ENCODE assay signal across 8 cellular contexts in the genomic region with DNA sequence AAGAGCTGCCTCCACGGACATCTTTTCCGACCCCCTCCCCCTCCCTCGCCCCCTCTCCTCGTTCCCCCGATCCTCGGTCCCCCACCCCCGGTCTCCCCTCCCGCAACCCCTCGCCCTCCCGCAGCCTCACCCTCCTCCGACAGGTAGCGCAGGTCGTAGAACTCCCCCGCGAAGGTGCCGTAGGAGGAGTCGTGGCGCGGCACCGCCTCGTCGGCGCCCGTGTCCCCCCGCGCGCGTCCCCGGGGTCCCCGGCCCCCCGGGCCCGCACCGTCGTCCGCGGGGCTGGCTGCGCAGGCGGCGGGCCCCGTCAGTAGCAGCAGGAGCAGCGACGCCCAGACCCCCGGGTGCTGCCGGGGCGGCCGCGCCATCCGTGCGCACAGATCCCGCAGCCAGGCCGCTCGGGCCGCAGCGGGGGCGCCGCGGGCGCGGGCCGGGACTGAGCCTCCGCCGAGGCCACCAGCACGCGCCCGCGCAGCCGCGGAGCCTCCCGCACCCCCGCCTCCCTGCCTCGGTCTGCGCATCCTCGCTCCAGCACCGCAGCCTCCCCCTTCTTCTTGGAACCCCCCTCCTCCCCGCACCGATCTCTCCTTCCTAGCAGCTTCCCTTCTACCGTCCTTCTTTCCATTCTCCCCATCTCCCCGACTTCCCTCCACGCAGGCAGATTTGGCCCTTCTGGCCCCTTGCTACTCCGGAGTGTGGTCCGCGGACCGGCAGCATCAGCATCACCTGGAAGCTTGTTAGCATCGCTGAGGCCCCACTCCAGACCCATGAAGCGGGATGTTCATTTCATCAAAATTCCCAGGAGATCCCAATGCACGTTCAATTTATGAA. TPM values are rescaled to one million over a fixed set of nuclear protein-coding genes. Genes with fewer than 3 reads are reported as not detected.
DNase-seq lines count a peak whose midpoint lies in the region; ATAC-seq, FAIRE-seq and TF ChIP-seq lines count a peak whose summit lies in the region.

A gene with protein sequence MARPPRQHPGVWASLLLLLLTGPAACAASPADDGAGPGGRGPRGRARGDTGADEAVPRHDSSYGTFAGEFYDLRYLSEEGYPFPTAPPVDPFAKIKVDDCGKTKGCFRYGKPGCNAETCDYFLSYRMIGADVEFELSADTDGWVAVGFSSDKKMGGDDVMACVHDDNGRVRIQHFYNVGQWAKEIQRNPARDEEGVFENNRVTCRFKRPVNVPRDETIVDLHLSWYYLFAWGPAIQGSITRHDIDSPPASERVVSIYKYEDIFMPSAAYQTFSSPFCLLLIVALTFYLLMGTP (minus strand): TSS at position 479 of the 831 bp plus-strand sequence. CDS start 111 bp downstream, at position 368.

- peaks cover 4% of the 10 kb centered on the region for H3K9me3 Mint-ChIP-seq in neural crest cell

- no TSS peak for BruUV-seq in endothelial cell of umbilical vein (replicated peaks; lab: Mats Ljungman, UMichigan)
- no TSS peak for BruUV-seq in PC-9 (replicated peaks; lab: Mats Ljungman, UMichigan)

- H3K9ac ChIP-seq in endothelial cell of umbilical vein (replicated peaks; ENCODE audit: extremely low read depth, insufficient read depth, low read length), result no peak within 1 kb of the TSS

- H3K36me3 Mint-ChIP-seq in neural crest cell (ENCODE audit: low read depth), result peaks cover 6% of the 10 kb centered on the region

- no peaks in the 10 kb centered on the region for H3K79me2 ChIP-seq in endothelial cell of umbilical vein (ENCODE audit: control insufficient read depth, insufficient read depth, low read length)
- no peaks in the 10 kb centered on the region for H3K79me2 ChIP-seq in PC-9 (ENCODE audit: low read depth)

- POLR2A ChIA-PET in AG04449 (lab: Yijun Ruan, JAX) (no interaction called here), endothelial cell of umbilical vein (lab: Charles Lee) (no interaction called here), PC-9 (lab: Charles Lee; ENCODE audit: unreplicated experiment) (no interaction called here)

- no peak for TF ChIP-seq CTCF in AG04449 (IDR thresholded peaks at IDR 0.05; ENCODE audit: insufficient read depth, low read length, missing control alignments)
- no peak for TF ChIP-seq CTCF in endothelial cell of umbilical vein (IDR thresholded peaks at IDR 0.05; ENCODE audit: extremely low read depth in 1 of 2, insufficient read depth in 1 of 2, low read depth in 1 of 2, low read length in 2 of 2)
- no peak for TF ChIP-seq CTCF in neural crest cell (conservative IDR thresholded peaks at IDR 0.05)
- no peak for TF ChIP-seq CTCF in PC-9 (conservative IDR thresholded peaks at IDR 0.05)
- no peak for TF ChIP-seq CTCF in GM10266 (IDR thresholded peaks at IDR 0.05; ENCODE audit: control insufficient read depth, insufficient read depth, low read depth, missing control alignments)

- no peaks in the 10 kb centered on the region for H4K20me1 ChIP-seq in endothelial cell of umbilical vein (replicated peaks; ENCODE audit: control insufficient read depth, extremely low read depth, insufficient read depth, low read length)
- no peaks in the 10 kb centered on the region for H4K20me1 ChIP-seq in PC-9 (ENCODE audit: insufficient read depth)

- H3K4me1 ChIP-seq in endothelial cell of umbilical vein (ENCODE audit: control insufficient read depth, extremely low read depth, insufficient read depth, low read length) (no peaks in the 10 kb centered on the region), PC-9 (replicated peaks; ENCODE audit: insufficient read depth) (no peaks in the 10 kb centered on the region)

- no peak within 1 kb of the TSS for H3K27ac ChIP-seq in endothelial cell of umbilical vein (ENCODE audit: insufficient read depth, low read depth, low read length)
- no peak within 1 kb of the TSS for H3K27ac ChIP-seq in PC-9

- H3K9me2 ChIP-seq in PC-9 (ENCODE audit: insufficient read depth), result no peaks in the 10 kb centered on the region

- DNase-seq in AG04449 (ENCODE audit: low read depth, low spot score), result no peak
- DNase-seq in NCI-H1417 treated with DMSO at 0.1 percent for 48 hours (lab: John Stamatoyannopoulos, UW), result peak; percentile 26
- no peak for DNase-seq in endothelial cell of umbilical vein (ENCODE audit: low read depth, low spot score)
- DNase-seq in neural crest cell (ENCODE audit: low read depth, low spot score), result peak; percentile 20
- no peak for DNase-seq in PC-9
- no peak for DNase-seq in GM10266 (ENCODE audit: extremely low spot score)
- DNase-seq in DMS153 (lab: John Stamatoyannopoulos, UW), result no peak

- peaks cover 93% of the 10 kb centered on the region for H3K27me3 Mint-ChIP-seq in neural crest cell (ENCODE audit: low read depth)

- CTCF ChIA-PET in AG04449 (lab: Yijun Ruan, JAX), result interaction anchor here (1.0 to 1.4 kb wide), 2 partner anchors 8 to 16 kb away, joined by 3 to 5 read pairs; no protein-coding TSS in a partner anchor
- CTCF ChIA-PET in endothelial cell of umbilical vein (lab: Charles Lee), result interaction anchor here (0.5 kb wide), 1 partner anchor 320 kb away, joined by 3 read pairs; no protein-coding TSS in a partner anchor
- CTCF ChIA-PET in PC-9 (lab: Charles Lee), result no interaction called here

- H3K4me3 Mint-ChIP-seq in neural crest cell, result peak within 1 kb of the TSS; percentile 83

- dilution Hi-C loops in endothelial cell of umbilical vein (cut with MboI; ENCODE audit: extremely low pct_ligation_motif_present, low sequenced_read_pairs), result no loop called here

- no peak for FAIRE-seq in endothelial cell of umbilical vein (lab: Jason Lieb, UNC)

- intact Hi-C loops in endothelial cell of umbilical vein (cut with micrococcal nuclease) (no loop called here), PC-9 (cut with micrococcal nuclease; ENCODE audit: unreplicated experiment) (no loop called here)

- H3K4me2 ChIP-seq in endothelial cell of umbilical vein (ENCODE audit: insufficient read depth, low read length) (no peak within 1 kb of the TSS), PC-9 (no peak within 1 kb of the TSS)

- H2AFZ ChIP-seq in endothelial cell of umbilical vein (ENCODE audit: low read depth, low read length) (no peak within 1 kb of the TSS), PC-9 (no peak within 1 kb of the TSS)

- no peaks in the 10 kb centered on the region for H3K36me3 ChIP-seq in endothelial cell of umbilical vein (ENCODE audit: control insufficient read depth in 2 of 2, extremely low read depth in 1 of 2, insufficient read depth in 2 of 2, low read length in 2 of 2)
- no peaks in the 10 kb centered on the region for H3K36me3 ChIP-seq in PC-9 (ENCODE audit: low read depth)

- H3K4me3 ChIP-seq in AG04449 (ENCODE audit: low read depth, low read length) (peak within 1 kb of the TSS; percentile 41), endothelial cell of umbilical vein (replicated peaks in 1 of 3; ENCODE audit: insufficient read depth in 1 of 3, low read depth in 1 of 3, low read length in 3 of 3) (no peak within 1 kb of the TSS), PC-9 (no peak within 1 kb of the TSS)

- H3K9me3 ChIP-seq in endothelial cell of umbilical vein (replicated peaks; ENCODE audit: control insufficient read depth, insufficient read depth, low read length), result no peaks in the 10 kb centered on the region
- no peaks in the 10 kb centered on the region for H3K9me3 ChIP-seq in PC-9 (ENCODE audit: insufficient read depth, low read depth)

- TF ChIP-seq POLR2A in endothelial cell of umbilical vein (IDR thresholded peaks at IDR 0.05; ENCODE audit: low read depth, low read length), result no peak

- H3K27me3 ChIP-seq in endothelial cell of umbilical vein (ENCODE audit: control insufficient read depth in 2 of 2, insufficient read depth in 2 of 2, low read length in 2 of 2), result peaks cover 32 to 33% of the 10 kb centered on the region in 2 experiments
- no peaks in the 10 kb centered on the region for H3K27me3 ChIP-seq in PC-9 (ENCODE audit: insufficient read depth, low read depth)

- no peak for ATAC-seq in GM19452 (IDR thresholded peaks at IDR 0.05; ENCODE audit: unreplicated experiment)

- no peaks in the 10 kb centered on the region for H3F3A ChIP-seq in PC-9 (ENCODE audit: insufficient read depth, low read depth)

- H3K27ac Mint-ChIP-seq in neural crest cell (ENCODE audit: unreplicated experiment), result no peak within 1 kb of the TSS

- no peaks in the 10 kb centered on the region for H3K9me1 ChIP-seq in endothelial cell of umbilical vein (replicated peaks; ENCODE audit: control insufficient read depth, extremely low read depth, insufficient read depth, low read length)

- H3K4me1 Mint-ChIP-seq in neural crest cell, result peaks cover 16% of the 10 kb centered on the region

TF ChIP-seq in endothelial cell of umbilical vein, 7 proteins besides CTCF, POLR2A, EP300 and RAD21:
- TF ChIP-seq GATA2 (IDR thresholded peaks at IDR 0.05; ENCODE audit: insufficient read depth, insufficient read length, low read depth, low read length) (no peak), FOS (IDR thresholded peaks at IDR 0.05; ENCODE audit: borderline replicate concordance, insufficient read depth, low read length) (no peak), MYC (IDR thresholded peaks at IDR 0.05; ENCODE audit: low read depth, low read length) (no peak), POLR2AphosphoS5 (IDR thresholded peaks at IDR 0.05; ENCODE audit: insufficient read depth, low read depth, low read length) (no peak), EZH2 (IDR thresholded peaks at IDR 0.05; ENCODE audit: borderline replicate concordance, low read depth, low read length, severe bottlenecking) (peak; percentile 56), JUN (IDR thresholded peaks at IDR 0.05; ENCODE audit: borderline replicate concordance, insufficient read depth, insufficient read length, low read depth) (no peak)
- TF ChIP-seq, protein P1, sequence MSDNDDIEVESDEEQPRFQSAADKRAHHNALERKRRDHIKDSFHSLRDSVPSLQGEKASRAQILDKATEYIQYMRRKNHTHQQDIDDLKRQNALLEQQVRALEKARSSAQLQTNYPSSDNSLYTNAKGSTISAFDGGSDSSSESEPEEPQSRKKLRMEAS (IDR thresholded peaks at IDR 0.05; ENCODE audit: insufficient read depth, insufficient read length), result no peak

RNA-seq across cellular contexts. Expression of the gene that starts here (rescaled TPM):
- total RNA-seq in endothelial cell of umbilical vein, result 0.05 TPM in 1 of 2 replicates, not detected in the other
- polyA plus RNA-seq in endothelial cell of umbilical vein, result not detected in 2 replicates
- polyA plus RNA-seq in endothelial cell of umbilical vein (2011; cell fraction: cytosol; rRNA removed), result 0.04 and 0.07 TPM in 2 replicates
- polyA plus RNA-seq in endothelial cell of umbilical vein (2011; cell fraction: nucleus; rRNA removed), result 0.06 and 0.07 TPM in 2 replicates
- polyA plus RNA-seq in endothelial cell of umbilical vein (2012), result 0.31 and 0.35 TPM in 2 replicates
- polyA minus RNA-seq in endothelial cell of umbilical vein, result 0.06 and 0.17 TPM in 2 replicates
- polyA minus RNA-seq in endothelial cell of umbilical vein (2011; cell fraction: cytosol; rRNA and poly(A)+ RNA removed), result not detected
- 0.10 TPM in 2 replicates for polyA minus RNA-seq in endothelial cell of umbilical vein (2011; cell fraction: nucleus; rRNA and poly(A)+ RNA removed)
- 3.4 and 3.9 TPM in 2 replicates for total RNA-seq in neural crest cell
- not detected in 2 replicates for total RNA-seq in PC-9 (2021)

Comparison
In these comparisons a context has a peak if more than half of its experiments do, and no peak if none do; other contexts are left out.
1. DNase-seq: peak in NCI-H1417 treated with DMSO at 0.1 percent for 48 hours (single experiment) and neural crest cell (single experiment); none in AG04449 (single experiment), endothelial cell of umbilical vein (single experiment), PC-9 (0 of 2), GM10266 (single experiment) and DMS153 (single experiment).